ENCODE assay signal across 10 cellular contexts in the genomic region with DNA sequence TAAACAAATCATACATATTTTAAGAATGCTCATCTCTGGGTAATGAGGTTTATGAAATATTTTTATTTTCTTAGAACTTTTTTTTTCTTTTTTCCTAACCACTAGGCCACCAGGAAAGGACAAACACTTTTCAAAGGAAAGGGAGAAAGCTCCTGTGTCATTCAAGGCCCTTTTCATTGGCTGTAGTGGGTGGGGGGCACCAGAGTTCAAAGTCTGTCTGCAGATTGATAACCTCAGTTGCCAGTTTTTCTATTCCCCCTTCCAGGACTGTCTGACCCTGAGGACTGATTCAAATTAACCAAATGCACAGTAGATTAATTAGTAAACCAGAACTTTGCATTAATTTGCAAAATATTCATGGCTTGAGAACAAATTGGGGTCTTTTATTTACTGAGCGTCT.
DNase-seq lines count a peak whose midpoint lies in the region; ATAC-seq and TF ChIP-seq lines count a peak whose summit lies in the region.
"Had no signal": no experiment of that assay in that cellular context is flagged by ENCODE, and none has a peak within 500 bp of the region (broad histone marks: within the 10 kb centered on the region; RNA-seq: fewer than 3 reads in every experiment).

No MANE protein-coding gene starts in this region.

- in situ Hi-C loops in KBM-7 (cut with MboI; ENCODE audit: low pct_unique_long_range_greater_than_20kb, low sequenced_read_pairs), result no loop called here

- peaks cover 10 to 28% of the 10 kb centered on the region in 2 donors for H3K4me1 Mint-ChIP-seq in natural killer cell
- H3K4me1 Mint-ChIP-seq in activated CD8-positive, alpha-beta T cell treated with anti-CD3 and anti-CD28 coated beads for 36 hours (ENCODE audit: low read depth), result peaks cover 24% of the 10 kb centered on the region

- DNase-seq in heart right ventricle, result no peak
- DNase-seq in cardiac septum (ENCODE audit: low spot score), result no peak
- no peak for DNase-seq in coronary artery (ENCODE audit: low spot score)
- no peak for DNase-seq in natural killer cell
- no peak for DNase-seq in aorta
- DNase-seq in activated CD8-positive, alpha-beta T cell treated with anti-CD3 and anti-CD28 coated beads for 36 hours, result no peak
- no peak for DNase-seq in KBM-7
- DNase-seq: NCI-H1092, Peyer's patch had no signal

- 64 to 80% methylated on average over 1 of the region's 1 CpG for WGBS in heart right ventricle, 2 donors
- 0 to 2% methylated on average over 1 of the region's 1 CpG for WGBS in aorta, 2 donors

- no peaks in the 10 kb centered on the region for H3K9me3 Mint-ChIP-seq in natural killer cell
- no peaks in the 10 kb centered on the region for H3K9me3 Mint-ChIP-seq in activated CD8-positive, alpha-beta T cell treated with anti-CD3 and anti-CD28 coated beads for 36 hours

- intact Hi-C loops in heart right ventricle (cut with DNase I) (no loop called here), cardiac septum (cut with DNase I) (loop anchor here (10.0 kb wide), 1 partner anchor 188 kb away; a partner anchor contains a TSS), natural killer cell (cut with micrococcal nuclease) (no loop called here), aorta (cut with DNase I) (loop anchor here (5.0 to 10.0 kb wide), 2 partner anchors 75 to 178 kb away; a partner anchor contains a TSS)
- intact Hi-C loops in activated CD8-positive, alpha-beta T cell treated with anti-CD3 and anti-CD28 coated beads for 36 hours (cut with micrococcal nuclease), result no loop called here

- H3K36me3 ChIP-seq in heart right ventricle (peaks cover 0 to 71% (median 0%) of the 10 kb centered on the region in 9 donors), aorta (ENCODE audit: control insufficient read depth in 1 of 2, insufficient read depth in 2 of 2, low read length in 1 of 2) (no peaks in the 10 kb centered on the region)
- H3K36me3 ChIP-seq: Peyer's patch had no signal

- H3K27me3 Mint-ChIP-seq in natural killer cell (ENCODE audit: low read depth in 2 of 2), result no peaks in the 10 kb centered on the region
- H3K27me3 Mint-ChIP-seq in activated CD8-positive, alpha-beta T cell treated with anti-CD3 and anti-CD28 coated beads for 36 hours, result no peaks in the 10 kb centered on the region

- TF ChIP-seq CTCF in heart right ventricle (IDR thresholded peaks at IDR 0.05) (no peak), coronary artery (IDR thresholded peaks at IDR 0.05) (no peak), natural killer cell (IDR thresholded peaks at IDR 0.05) (no peak)
- TF ChIP-seq CTCF in activated CD8-positive, alpha-beta T cell treated with anti-CD3 and anti-CD28 coated beads for 36 hours (IDR thresholded peaks at IDR 0.05), result no peak

- H3K27ac Mint-ChIP-seq in natural killer cell, result peak overlapping the region; percentile 80 to 88
- H3K27ac Mint-ChIP-seq in activated CD8-positive, alpha-beta T cell treated with anti-CD3 and anti-CD28 coated beads for 36 hours, result no peak overlapping the region

- H3K9me3 ChIP-seq in heart right ventricle (no peaks in the 10 kb centered on the region), aorta (ENCODE audit: control insufficient read depth, low read length) (no peaks in the 10 kb centered on the region)
- H3K9me3 ChIP-seq: Peyer's patch had no signal

- H3K36me3 Mint-ChIP-seq in natural killer cell, result peaks cover 44% of the 10 kb centered on the region
- H3K36me3 Mint-ChIP-seq in activated CD8-positive, alpha-beta T cell treated with anti-CD3 and anti-CD28 coated beads for 36 hours (ENCODE audit: low read depth), result peaks cover 72% of the 10 kb centered on the region

- peaks cover 0 to 53% (median 23%) of the 10 kb centered on the region in 9 donors for H3K4me1 ChIP-seq in heart right ventricle
- peaks cover 6 to 11% of the 10 kb centered on the region in 2 donors for H3K4me1 ChIP-seq in aorta (ENCODE audit: control insufficient read depth in 1 of 2, insufficient read depth in 2 of 2, low read length in 2 of 2)
- H3K4me1 ChIP-seq: Peyer's patch had no signal

- POLR2A ChIA-PET in activated CD8-positive, alpha-beta T cell treated with anti-CD3 and anti-CD28 coated beads for 36 hours (lab: Charles Lee), result no interaction called here

- CTCF ChIA-PET in activated CD8-positive, alpha-beta T cell treated with anti-CD3 and anti-CD28 coated beads for 36 hours (lab: Charles Lee), result interaction anchor here (1.1 to 2.0 kb wide), 3 partner anchors 10 to 85 kb away, joined by 3 to 6 read pairs (median 3); no protein-coding TSS in a partner anchor

- ATAC-seq in heart right ventricle (no peak), natural killer cell (no peak), aorta (ENCODE audit: low FRiP score) (no peak), HG03432 (IDR thresholded peaks at IDR 0.05; ENCODE audit: unreplicated experiment) (no peak)
- no peak for ATAC-seq in activated CD8-positive, alpha-beta T cell treated with anti-CD3 and anti-CD28 coated beads for 36 hours

- H3K27ac ChIP-seq in heart right ventricle (peak overlapping the region in 7 of 10 donors; percentile 42 to 82 (median 77)), coronary artery (peak overlapping the region; percentile 76 to 87), aorta (ENCODE audit: low read depth in 1 of 2, low read length in 2 of 2) (peak overlapping the region; percentile 60 to 90)

- no peak overlapping the region for H3K4me3 Mint-ChIP-seq in natural killer cell
- no peak overlapping the region for H3K4me3 Mint-ChIP-seq in activated CD8-positive, alpha-beta T cell treated with anti-CD3 and anti-CD28 coated beads for 36 hours

- H3K27me3 ChIP-seq in heart right ventricle (no peaks in the 10 kb centered on the region), aorta (ENCODE audit: control insufficient read depth in 1 of 2, insufficient read depth in 2 of 2, low read length in 1 of 2) (no peaks in the 10 kb centered on the region)
- H3K27me3 ChIP-seq: Peyer's patch had no signal

- no peak overlapping the region for H3K4me3 ChIP-seq in heart right ventricle
- no peak overlapping the region for H3K4me3 ChIP-seq in coronary artery
- no peak overlapping the region for H3K4me3 ChIP-seq in aorta (ENCODE audit: low read length in 2 of 2)
- H3K4me3 ChIP-seq: Peyer's patch had no signal

Comparison
In these comparisons a context has a peak if more than half of its experiments do, and no peak if none do; other contexts are left out.
1. intact Hi-C loops: an anchor here in cardiac septum (10.0 kb wide) and aorta (5.0 to 10.0 kb wide); none called in heart right ventricle, natural killer cell and activated CD8-positive, alpha-beta T cell treated with anti-CD3 and anti-CD28 coated beads for 36 hours.